ENCODE assay signal across 8 cellular contexts in the genomic region with DNA sequence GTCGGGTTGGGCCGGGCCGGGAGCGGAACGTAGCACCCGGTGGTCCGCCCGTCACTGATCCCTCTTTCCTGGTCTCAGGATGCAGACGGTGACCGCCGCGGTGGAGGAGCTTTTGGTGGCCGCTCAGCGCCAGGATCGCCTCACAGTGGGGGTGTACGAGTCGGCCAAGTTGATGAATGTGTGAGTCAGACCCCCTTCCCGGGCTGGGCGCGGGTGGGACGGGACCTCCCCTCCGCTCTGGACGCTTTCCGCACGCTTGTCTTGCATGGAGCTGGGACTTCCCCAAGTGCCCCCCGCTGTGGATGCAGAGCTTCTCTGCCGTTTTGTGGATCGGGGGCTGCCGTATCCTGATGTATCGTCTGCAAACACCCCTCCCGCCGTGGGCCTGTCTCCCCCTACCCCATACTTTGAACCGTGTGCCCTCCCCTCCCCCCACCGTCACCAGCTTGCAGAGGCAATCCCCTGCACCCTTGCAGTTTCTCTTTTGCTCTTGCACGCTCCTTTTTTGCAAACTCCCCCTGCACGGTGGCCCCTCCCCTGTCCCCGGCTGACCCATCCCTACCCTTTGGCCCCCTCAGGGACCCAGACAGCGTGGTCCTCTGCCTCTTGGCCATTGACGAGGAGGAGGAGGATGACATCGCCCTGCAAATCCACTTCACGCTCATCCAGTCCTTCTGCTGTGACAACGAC. TPM values are rescaled to one million over a fixed set of nuclear protein-coding genes. Genes with fewer than 3 reads are reported as not detected.
DNase-seq lines count a peak whose midpoint lies in the region; ATAC-seq, FAIRE-seq and TF ChIP-seq lines count a peak whose summit lies in the region.

No MANE protein-coding gene starts in this region.

- 0 out of 2 replicates have a peak, but pooled peaks cover 5% of the 10 kb centered on the region for H4K20me1 ChIP-seq in K562 (replicated peaks; ENCODE audit: control insufficient read depth, insufficient read depth, low read length)

- no peak for TF ChIP-seq EP300 in K562 (IDR thresholded peaks at IDR 0.05; ENCODE audit: low read length)

- H3K36me3 ChIP-seq in K562 (ENCODE audit: control insufficient read depth, insufficient read depth, low read length) = no peaks in the 10 kb centered on the region

- TF ChIP-seq RAD21 in K562 (CRISPR knock-in tag; conservative IDR thresholded peaks at IDR 0.05 in 1 of 2, IDR thresholded peaks at IDR 0.05 in 1 of 2) = 0 out of 4 replicates have a peak, but pooled peaks of 1 of the 2 experiments have one; percentile 0

- intact Hi-C loops in K562 (cut with micrococcal nuclease) = loop anchor here (2.0 kb wide), 1 partner anchor 66 kb away; no protein-coding TSS in a partner anchor

- peaks cover 5 to 12% of the 10 kb centered on the region in 2 experiments; a peak in 3 of 5 replicates for H3K27me3 ChIP-seq in K562 (ENCODE audit: control insufficient read depth in 2 of 2, insufficient read depth in 2 of 2, low read length in 2 of 2)

- peak overlapping the region; percentile 50 to 82 for H3K9ac ChIP-seq in K562 (ENCODE audit: insufficient read depth in 1 of 2, low read depth in 2 of 2, low read length in 2 of 2)

- no peaks in the 10 kb centered on the region for H3K79me2 ChIP-seq in K562 (ENCODE audit: control insufficient read depth, insufficient read depth, low read length)

- H3K4me2 ChIP-seq in K562 (ENCODE audit: insufficient read depth, low read length) = peak overlapping the region; percentile 84

- H3K4me1 ChIP-seq in K562 (replicated peaks in 1 of 2; ENCODE audit: control insufficient read depth in 2 of 2, insufficient read depth in 2 of 2, low read length in 2 of 2) = peaks cover 2 to 46% of the 10 kb centered on the region in 2 experiments; a peak in 4 of 5 replicates

- peak overlapping the region; percentile 18; the same call in 1 of the 3 replicates for H3K27ac ChIP-seq in K562 (ENCODE audit: extremely low read depth, low read depth, low read length)

- no peaks in the 10 kb centered on the region for H3K9me1 ChIP-seq in K562 (ENCODE audit: control insufficient read depth, insufficient read depth, low read length)

- no peaks in the 10 kb centered on the region for H3K9me3 ChIP-seq in K562 (replicated peaks; ENCODE audit: control insufficient read depth, insufficient read depth, low read depth, low read length)

- in situ Hi-C loops in K562 (cut with MboI) = no loop called here

- peak overlapping the region; percentile 85 for H2AFZ ChIP-seq in K562 (ENCODE audit: low read depth, low read length)

- TF ChIP-seq CTCF in K562 (IDR thresholded peaks at IDR 0.05 in 2 of 3, conservative IDR thresholded peaks at IDR 0.05 in 1 of 3; ENCODE audit: insufficient read depth in 2 of 3, low read depth in 1 of 3, low read length in 3 of 3) = no peak

- TF ChIP-seq POLR2A in K562 (conservative IDR thresholded peaks at IDR 0.05) = no peak

- TSS peak; percentile 95 for BruUV-seq in K562 (replicated peaks; lab: Mats Ljungman, UMichigan)

- DNase-seq in GM18507 (ENCODE audit: extremely low spot score, insufficient read length, low read depth) (no peak), T-helper 9 cell (peak; percentile 48), K562 (ENCODE audit: extremely low read depth in 1 of 4, low spot score in 3 of 4) (peak in 3 of 4 experiments; percentile 41 to 72 (median 69)), islet precursor cell (peak; percentile 72), NCI-H510A treated with DMSO at 0.1 percent for 48 hours (lab: John Stamatoyannopoulos, UW) (no peak), HuH-7 (ENCODE audit: low spot score) (no peak)
- DNase-seq in stimulated activated CD4-positive, alpha-beta T cell treated with anti-CD3 and anti-CD28 coated beads, Interleukin-1b, Interleukin-23, amount 100 ng/mL, for 24 hours (ENCODE audit: low read depth in 4 of 4, low spot score in 1 of 4) = peak in 3 of 4 experiments; percentile 54 to 71 (median 57)

- 8% methylated on average over 16 of the region's 42 CpGs for WGBS in K562 (ENCODE audit: insufficient coverage, low coverage, missing lambda C conversion rate)

- peak; percentile 47 for FAIRE-seq in GM18507 (lab: Jason Lieb, UNC)
- FAIRE-seq in K562 (lab: Jason Lieb, UNC) = no peak

- peak overlapping the region; percentile 49 for H3K4me3 ChIP-seq in K562

- CTCF ChIA-PET in K562 (lab: Yijun Ruan, JAX; ENCODE audit: low intra/inter-chr PET ratio) = interaction anchor here (0.5 to 2.9 kb wide), 3 partner anchors 103 to 306 kb away, joined by 3 to 47 read pairs (median 4); no protein-coding TSS in a partner anchor

- POLR2A ChIA-PET in K562 (lab: Yijun Ruan, JAX) = interaction anchor here (0.6 to 3.5 kb wide), 54 partner anchors 8 to 1245 kb away, joined by 3 to 26 read pairs (median 5); a partner anchor contains a TSS

- ATAC-seq in HG03139 (IDR thresholded peaks at IDR 0.05; ENCODE audit: unreplicated experiment) (peak; percentile 3), K562 (peak; percentile 7)

TF ChIP-seq in K562, 482 proteins besides CTCF, POLR2A, EP300 and RAD21 (continues in another document):
- peak; percentile 4; the same call in 1 of the 2 replicates for TF ChIP-seq CEBPB (tag; IDR thresholded peaks at IDR 0.05)

RNA-seq across cellular contexts. Expression of a gene that starts 0.7 kb away (rescaled TPM):
- 7.1 and 17.3 TPM in 2 replicates for total RNA-seq in K562 (2011; cell fraction: chromatin; rRNA removed; ENCODE audit: low replicate concordance)
- total RNA-seq in K562 (2011; cell fraction: nucleolus; rRNA removed) = 18.6 and 27.0 TPM in 2 replicates
- total RNA-seq in K562 (2011; cell fraction: nucleoplasm; rRNA removed) = 12.8 and 19.0 TPM in 2 replicates
- total RNA-seq in K562 (2014; rRNA removed) (3.9 and 4.1 TPM in 2 replicates), K562 (2014; rRNA removed; fragmentation: Illumina TruSeq; extraction: Trizol) (1.7 and 2.1 TPM in 2 replicates), K562 (2015; rRNA removed; fragmentation: Illumina TruSeq; extraction: Trizol) (1.9 and 2.0 TPM in 2 replicates), K562 (2021) (2.9 and 3.1 TPM in 2 replicates)
- polyA plus RNA-seq in K562 (2011; rRNA removed) (2.7 and 4.7 TPM in 2 replicates), K562 (2014; fragmentation: Illumina TruSeq; extraction: Trizol) (0.79 and 1.0 TPM in 2 replicates), K562 (2014; fragmentation: Nextera tagmentation; extraction: Ambion mirVana) (under 1 TPM; 0.06 to 0.18 TPM), K562 (2014; rRNA removed) (2.5 and 2.7 TPM in 2 replicates)
- polyA plus RNA-seq in K562 (2011; cell fraction: cytosol; rRNA removed) = 5.2 and 6.5 TPM in 2 replicates
- 8.7 and 19.6 TPM in 2 replicates for polyA plus RNA-seq in K562 (2011; cell fraction: nucleus; rRNA removed)
- polyA plus RNA-seq in K562 (2012) = 2.9 and 8.2 TPM in 2 replicates
- 3.5 and 5.2 TPM in 2 replicates for polyA minus RNA-seq in K562 (2011; rRNA and poly(A)+ RNA removed)
- 4.3 and 18.2 TPM in 2 replicates for polyA minus RNA-seq in K562 (2011; cell fraction: cytosol; rRNA and poly(A)+ RNA removed)
- 17.8 and 31.2 TPM in 2 replicates for polyA minus RNA-seq in K562 (2011; cell fraction: nucleus; rRNA and poly(A)+ RNA removed)

RNA-seq across cellular contexts. Expression of a gene that starts 19.8 kb away (rescaled TPM):
- total RNA-seq in K562 (2011; cell fraction: chromatin; rRNA removed; ENCODE audit: low replicate concordance) = 40.1 and 85.1 TPM in 2 replicates
- 40.9 and 42.2 TPM in 2 replicates for total RNA-seq in K562 (2011; cell fraction: nucleolus; rRNA removed)
- 35.7 and 48.3 TPM in 2 replicates for total RNA-seq in K562 (2011; cell fraction: nucleoplasm; rRNA removed)
- 133 and 141 TPM in 2 replicates for total RNA-seq in K562 (2014; rRNA removed)
- 46.8 and 52.9 TPM in 2 replicates for total RNA-seq in K562 (2014; rRNA removed; fragmentation: Illumina TruSeq; extraction: Trizol)
- 105 and 106 TPM in 2 replicates for total RNA-seq in K562 (2015; rRNA removed; fragmentation: Illumina TruSeq; extraction: Trizol)
- total RNA-seq in K562 (2021) = 98.3 and 123 TPM in 2 replicates
- 90.3 and 94.7 TPM in 2 replicates for polyA plus RNA-seq in K562 (2011; rRNA removed)
- 191 and 212 TPM in 2 replicates for polyA plus RNA-seq in K562 (2011; cell fraction: cytosol; rRNA removed)
- 59.1 and 76.5 TPM in 2 replicates for polyA plus RNA-seq in K562 (2011; cell fraction: nucleus; rRNA removed)
- 58.8 and 94.2 TPM in 2 replicates for polyA plus RNA-seq in K562 (2012)
- polyA plus RNA-seq in K562 (2014; fragmentation: Illumina TruSeq; extraction: Trizol) = 117 and 161 TPM in 2 replicates
- under 1 TPM; 0.48 to 0.71 TPM for polyA plus RNA-seq in K562 (2014; fragmentation: Nextera tagmentation; extraction: Ambion mirVana)
- polyA plus RNA-seq in K562 (2014; rRNA removed) = 94.5 and 105 TPM in 2 replicates
- polyA minus RNA-seq in K562 (2011; rRNA and poly(A)+ RNA removed) = 57.4 and 85.2 TPM in 2 replicates
- 48.5 and 69.4 TPM in 2 replicates for polyA minus RNA-seq in K562 (2011; cell fraction: cytosol; rRNA and poly(A)+ RNA removed)
- 10.8 and 13.6 TPM in 2 replicates for polyA minus RNA-seq in K562 (2011; cell fraction: nucleus; rRNA and poly(A)+ RNA removed)

RNA-seq across cellular contexts. Expression of a gene that starts 49.2 kb away (rescaled TPM):
- total RNA-seq in K562 (2011; cell fraction: chromatin; rRNA removed; ENCODE audit: low replicate concordance) = 33.4 and 83.5 TPM in 2 replicates
- 50.0 and 67.9 TPM in 2 replicates for total RNA-seq in K562 (2011; cell fraction: nucleolus; rRNA removed)
- 30.1 and 33.7 TPM in 2 replicates for total RNA-seq in K562 (2011; cell fraction: nucleoplasm; rRNA removed)
- 112 and 140 TPM in 2 replicates for total RNA-seq in K562 (2014; rRNA removed)
- 13.8 and 18.7 TPM in 2 replicates for total RNA-seq in K562 (2014; rRNA removed; fragmentation: Illumina TruSeq; extraction: Trizol)
- total RNA-seq in K562 (2015; rRNA removed; fragmentation: Illumina TruSeq; extraction: Trizol) = 81.1 and 90.4 TPM in 2 replicates
- 215 and 235 TPM in 2 replicates for total RNA-seq in K562 (2021)
- polyA plus RNA-seq in K562 (2011; rRNA removed) = 35.0 and 50.3 TPM in 2 replicates
- polyA plus RNA-seq in K562 (2011; cell fraction: cytosol; rRNA removed) = 77.5 and 236 TPM in 2 replicates
- 41.8 and 63.1 TPM in 2 replicates for polyA plus RNA-seq in K562 (2011; cell fraction: nucleus; rRNA removed)
- 83.8 and 112 TPM in 2 replicates for polyA plus RNA-seq in K562 (2012)
- polyA plus RNA-seq in K562 (2014; fragmentation: Illumina TruSeq; extraction: Trizol) = 20.3 and 68.0 TPM in 2 replicates
- polyA plus RNA-seq in K562 (2014; fragmentation: Nextera tagmentation; extraction: Ambion mirVana) = 10 to 100 TPM; 17.6 to 71.8 TPM
- polyA plus RNA-seq in K562 (2014; rRNA removed) = 105 and 132 TPM in 2 replicates
- 4.1 and 9.6 TPM in 2 replicates for polyA minus RNA-seq in K562 (2011; rRNA and poly(A)+ RNA removed)
- 27.2 and 34.0 TPM in 2 replicates for polyA minus RNA-seq in K562 (2011; cell fraction: cytosol; rRNA and poly(A)+ RNA removed)
- polyA minus RNA-seq in K562 (2011; cell fraction: nucleus; rRNA and poly(A)+ RNA removed) = 18.0 and 20.1 TPM in 2 replicates

Comparison
In these comparisons a context has a peak if more than half of its experiments do, and no peak if none do; other contexts are left out.
1. DNase-seq: peak in T-helper 9 cell (single experiment), K562 (3 of 4), islet precursor cell (single experiment) and stimulated activated CD4-positive, alpha-beta T cell treated with anti-CD3 and anti-CD28 coated beads, Interleukin-1b, Interleukin-23, amount 100 ng/mL, for 24 hours (3 of 4); none in GM18507 (single experiment), NCI-H510A treated with DMSO at 0.1 percent for 48 hours (single experiment) and HuH-7 (single experiment).